ENCODE assay signal across 1 cellular context in the genomic region with DNA sequence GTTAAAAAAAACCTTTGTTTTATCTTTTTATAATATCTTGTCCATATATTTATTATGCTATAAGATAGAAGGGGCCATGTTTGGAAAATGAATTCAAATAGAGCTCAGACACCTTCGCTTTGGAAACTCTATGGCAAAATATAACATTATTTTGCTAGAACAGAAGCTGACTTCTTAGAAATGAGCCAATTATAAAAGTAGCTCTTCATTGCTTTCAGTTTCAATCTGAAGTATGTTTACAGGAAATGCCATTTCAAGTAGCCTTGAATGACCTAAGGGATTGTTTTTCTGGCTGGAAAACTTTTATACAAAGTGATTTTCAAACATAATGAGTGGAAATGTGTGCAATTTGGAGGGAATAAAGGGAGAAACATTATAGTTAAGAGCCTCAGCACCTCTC.
TF ChIP-seq lines count a peak whose summit lies in the region.

No MANE protein-coding gene starts in this region.

TF ChIP-seq in SK-N-SH, 30 proteins besides CTCF, POLR2A, EP300 and RAD21 (continued from another document):
- no peak for TF ChIP-seq FOXJ3 (CRISPR knock-in tag; IDR thresholded peaks at IDR 0.05)
- TF ChIP-seq MAX (IDR thresholded peaks at IDR 0.05; ENCODE audit: low read depth), result no peak
- TF ChIP-seq MEF2A (IDR thresholded peaks at IDR 0.05; ENCODE audit: borderline replicate concordance, low read depth), result no peak
- TF ChIP-seq POLR2AphosphoS5 (IDR thresholded peaks at IDR 0.05; ENCODE audit: low read depth, low read length), result no peak
- no peak for TF ChIP-seq NFIC (IDR thresholded peaks at IDR 0.05; ENCODE audit: borderline replicate concordance)
- no peak for TF ChIP-seq SMC3 (IDR thresholded peaks at IDR 0.05; ENCODE audit: low read depth, low read length)
- no peak for TF ChIP-seq FOXM1 (IDR thresholded peaks at IDR 0.05; ENCODE audit: low read depth)
- no peak for TF ChIP-seq FOSL2 (IDR thresholded peaks at IDR 0.05; ENCODE audit: borderline replicate concordance, low read depth)
- no peak for TF ChIP-seq TAF1 (IDR thresholded peaks at IDR 0.05; ENCODE audit: borderline replicate concordance, low read depth, low read length)
- TF ChIP-seq GABPA (IDR thresholded peaks at IDR 0.05; ENCODE audit: low read depth), result no peak
- no peak for TF ChIP-seq SIN3A (IDR thresholded peaks at IDR 0.05; ENCODE audit: borderline replicate concordance, low read depth, low read length)
- TF ChIP-seq YY1 (IDR thresholded peaks at IDR 0.05; ENCODE audit: low read depth), result no peak
TF ChIP-seq in SK-N-SH: peak in this region for 0.
